Comparison of ENCODE assay signal across 1 cellular context in the genomic region with DNA sequence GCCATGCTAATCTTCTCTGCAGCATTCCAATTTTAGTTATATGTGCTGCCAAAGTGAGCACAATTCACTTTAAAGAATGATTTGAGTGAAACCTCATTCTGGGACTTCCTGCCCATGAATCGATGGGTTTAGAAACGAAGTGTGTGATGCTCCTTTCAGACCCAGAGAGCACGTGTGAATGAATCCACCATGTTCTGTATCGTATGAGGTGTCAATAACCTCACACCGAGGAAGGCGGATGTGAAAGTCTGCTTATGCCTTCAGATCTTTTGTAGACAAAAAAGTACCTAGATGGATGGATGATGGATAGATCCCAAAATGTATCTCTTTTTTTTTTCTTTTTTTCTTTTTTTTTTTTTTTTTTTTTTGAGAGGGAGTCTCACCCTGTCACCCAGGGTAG.
TF ChIP-seq lines count a peak whose summit lies in the region.

No MANE protein-coding gene starts in this region.

TF ChIP-seq in K562, 482 proteins besides CTCF, POLR2A, EP300 and RAD21:
- TF ChIP-seq NCOA1 (IDR thresholded peaks at IDR 0.05; ENCODE audit: low read depth) (no peak), TAF15 (IDR thresholded peaks at IDR 0.05; ENCODE audit: low read depth, low read length) (no peak), ZFP1 (CRISPR knock-in tag; IDR thresholded peaks at IDR 0.05) (no peak), NCOA6 (IDR thresholded peaks at IDR 0.05) (no peak), ETV1 (tag; conservative IDR thresholded peaks at IDR 0.05; ENCODE audit: low read depth) (no peak), NFIX (CRISPR knock-in tag; IDR thresholded peaks at IDR 0.05; ENCODE audit: low read depth) (no peak), ATF1 (CRISPR knock-in tag; IDR thresholded peaks at IDR 0.05) (no peak), ATF1 (tag; IDR thresholded peaks at IDR 0.05) (no peak)
- TF ChIP-seq, protein P1, sequence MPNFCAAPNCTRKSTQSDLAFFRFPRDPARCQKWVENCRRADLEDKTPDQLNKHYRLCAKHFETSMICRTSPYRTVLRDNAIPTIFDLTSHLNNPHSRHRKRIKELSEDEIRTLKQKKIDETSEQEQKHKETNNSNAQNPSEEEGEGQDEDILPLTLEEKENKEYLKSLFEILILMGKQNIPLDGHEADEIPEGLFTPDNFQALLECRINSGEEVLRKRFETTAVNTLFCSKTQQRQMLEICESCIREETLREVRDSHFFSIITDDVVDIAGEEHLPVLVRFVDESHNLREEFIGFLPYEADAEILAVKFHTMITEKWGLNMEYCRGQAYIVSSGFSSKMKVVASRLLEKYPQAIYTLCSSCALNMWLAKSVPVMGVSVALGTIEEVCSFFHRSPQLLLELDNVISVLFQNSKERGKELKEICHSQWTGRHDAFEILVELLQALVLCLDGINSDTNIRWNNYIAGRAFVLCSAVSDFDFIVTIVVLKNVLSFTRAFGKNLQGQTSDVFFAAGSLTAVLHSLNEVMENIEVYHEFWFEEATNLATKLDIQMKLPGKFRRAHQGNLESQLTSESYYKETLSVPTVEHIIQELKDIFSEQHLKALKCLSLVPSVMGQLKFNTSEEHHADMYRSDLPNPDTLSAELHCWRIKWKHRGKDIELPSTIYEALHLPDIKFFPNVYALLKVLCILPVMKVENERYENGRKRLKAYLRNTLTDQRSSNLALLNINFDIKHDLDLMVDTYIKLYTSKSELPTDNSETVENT (CRISPR knock-in tag; IDR thresholded peaks at IDR 0.05), result no peak
- TF ChIP-seq, protein P2, sequence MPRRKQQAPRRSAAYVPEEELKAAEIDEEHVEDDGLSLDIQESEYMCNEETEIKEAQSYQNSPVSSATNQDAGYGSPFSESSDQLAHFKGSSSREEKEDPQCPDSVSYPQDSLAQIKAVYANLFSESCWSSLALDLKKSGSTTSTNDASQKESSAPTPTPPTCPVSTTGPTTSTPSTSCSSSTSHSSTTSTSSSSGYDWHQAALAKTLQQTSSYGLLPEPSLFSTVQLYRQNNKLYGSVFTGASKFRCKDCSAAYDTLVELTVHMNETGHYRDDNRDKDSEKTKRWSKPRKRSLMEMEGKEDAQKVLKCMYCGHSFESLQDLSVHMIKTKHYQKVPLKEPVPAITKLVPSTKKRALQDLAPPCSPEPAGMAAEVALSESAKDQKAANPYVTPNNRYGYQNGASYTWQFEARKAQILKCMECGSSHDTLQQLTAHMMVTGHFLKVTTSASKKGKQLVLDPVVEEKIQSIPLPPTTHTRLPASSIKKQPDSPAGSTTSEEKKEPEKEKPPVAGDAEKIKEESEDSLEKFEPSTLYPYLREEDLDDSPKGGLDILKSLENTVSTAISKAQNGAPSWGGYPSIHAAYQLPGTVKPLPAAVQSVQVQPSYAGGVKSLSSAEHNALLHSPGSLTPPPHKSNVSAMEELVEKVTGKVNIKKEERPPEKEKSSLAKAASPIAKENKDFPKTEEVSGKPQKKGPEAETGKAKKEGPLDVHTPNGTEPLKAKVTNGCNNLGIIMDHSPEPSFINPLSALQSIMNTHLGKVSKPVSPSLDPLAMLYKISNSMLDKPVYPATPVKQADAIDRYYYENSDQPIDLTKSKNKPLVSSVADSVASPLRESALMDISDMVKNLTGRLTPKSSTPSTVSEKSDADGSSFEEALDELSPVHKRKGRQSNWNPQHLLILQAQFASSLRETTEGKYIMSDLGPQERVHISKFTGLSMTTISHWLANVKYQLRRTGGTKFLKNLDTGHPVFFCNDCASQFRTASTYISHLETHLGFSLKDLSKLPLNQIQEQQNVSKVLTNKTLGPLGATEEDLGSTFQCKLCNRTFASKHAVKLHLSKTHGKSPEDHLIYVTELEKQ (CRISPR knock-in tag; IDR thresholded peaks at IDR 0.05), result no peak
